In genomic region chr1:67675800-67676199, GRCh38 we compare ENCODE assay signal across 14 cellular contexts. TPM values are rescaled to one million over a fixed set of nuclear protein-coding genes. Genes with fewer than 3 reads are reported as not detected.
DNase-seq lines count a peak whose midpoint lies in the region; ATAC-seq and TF ChIP-seq lines count a peak whose summit lies in the region.
"Had no signal": no experiment of that assay in that cellular context is flagged by ENCODE, and none has a peak within 500 bp of the region (broad histone marks: within the 10 kb centered on the region; RNA-seq: fewer than 3 reads in every experiment).

No MANE protein-coding gene starts in this region.

- H3K4me3 ChIP-seq in DOHH2 (ENCODE audit: low read length) = no peak overlapping the region
- H3K4me3 ChIP-seq in adipocyte (ENCODE audit: low read length) = no peak overlapping the region
- H3K4me3 ChIP-seq: dorsolateral prefrontal cortex, heart right ventricle, prostate gland, testis had no signal

- H3K9ac ChIP-seq in adipocyte (ENCODE audit: low read length) = no peak overlapping the region

- H3K36me3 ChIP-seq in DOHH2 (ENCODE audit: control insufficient read depth, low read length) = no peaks in the 10 kb centered on the region
- no peaks in the 10 kb centered on the region for H3K36me3 ChIP-seq in adipocyte (ENCODE audit: control insufficient read depth, insufficient read depth, low read length, severe bottlenecking)
- H3K36me3 ChIP-seq: heart right ventricle, prostate gland had no signal

- peak overlapping the region; percentile 56 for H3K4me2 ChIP-seq in DOHH2 (ENCODE audit: low read length)

- H3K9me3 ChIP-seq in DOHH2 (ENCODE audit: control insufficient read depth, insufficient read depth, low read length) = no peaks in the 10 kb centered on the region
- H3K9me3 ChIP-seq in adipocyte (ENCODE audit: control insufficient read depth, low read length) = no peaks in the 10 kb centered on the region
- H3K9me3 ChIP-seq: heart right ventricle, prostate gland, testis had no signal

- ATAC-seq in GM19467 (IDR thresholded peaks at IDR 0.05; ENCODE audit: unreplicated experiment) (peak; percentile 76), HG03097 (IDR thresholded peaks at IDR 0.05; ENCODE audit: low FRiP score, unreplicated experiment) (peak; percentile 69), left colon (no peak)
- ATAC-seq: heart right ventricle had no signal

- DNase-seq in adipocyte (ENCODE audit: low read depth) (peak; percentile 50), GM10248 (ENCODE audit: extremely low spot score) (no peak), SW 1271 (lab: John Stamatoyannopoulos, UW) (no peak), left colon (no peak)
- no peak for DNase-seq in activated T-cell treated with anti-CD3 and anti-CD28 coated beads, Interleukin-2, amount 50 U/mL, for 48 hours
- DNase-seq: activated CD4-positive, alpha-beta T cell treated with anti-CD3 and anti-CD28 coated beads, Interleukin-2, amount 50 U/mL, for 4 hours; activated naive CD8-positive, alpha-beta T cell treated with anti-CD3 and anti-CD28 coated beads, Interleukin-2, amount 10 ng/mL, durations not matched to agents 7 days and 5 days; dorsolateral prefrontal cortex; heart right ventricle; testis had no signal

- H3F3A ChIP-seq in DOHH2 (ENCODE audit: control insufficient read depth, insufficient read depth) = no peaks in the 10 kb centered on the region

- no peaks in the 10 kb centered on the region for H4K20me1 ChIP-seq in DOHH2 (ENCODE audit: control insufficient read depth, insufficient read depth, low read depth, low read length)

- POLR2A ChIA-PET in GM10248 (lab: Yijun Ruan, JAX) = interaction anchor here (3.7 kb wide), 1 partner anchor 9 kb away, joined by 14 read pairs; the partner anchor contains the start of gene GADD45A

- H3K27me3 ChIP-seq in DOHH2 (ENCODE audit: control insufficient read depth, low read length) (peaks cover under 1% of the 10 kb centered on the region; the same call in 1 of the 2 replicates), adipocyte (replicated peaks; ENCODE audit: control insufficient read depth, insufficient read depth, low read length) (no peaks in the 10 kb centered on the region)
- H3K27me3 ChIP-seq: dorsolateral prefrontal cortex, heart right ventricle, testis had no signal

- peaks cover 33% of the 10 kb centered on the region for H3K4me1 ChIP-seq in DOHH2 (ENCODE audit: control insufficient read depth, low read length)
- H3K4me1 ChIP-seq in adipocyte (ENCODE audit: control insufficient read depth, insufficient read depth, low read length) = peaks cover 4% of the 10 kb centered on the region
- H3K4me1 ChIP-seq: prostate gland, testis had no signal

- no peaks in the 10 kb centered on the region for H3K9me2 ChIP-seq in DOHH2 (replicated peaks; ENCODE audit: control insufficient read depth, low read length)

- H3K79me2 ChIP-seq in DOHH2 (ENCODE audit: control insufficient read depth, low read length) = no peaks in the 10 kb centered on the region

- CTCF ChIA-PET in GM10248 (lab: Yijun Ruan, JAX) = interaction anchor here (1.1 to 4.5 kb wide), 3 partner anchors 84 to 140 kb away, joined by 4 to 12 read pairs (median 4); no protein-coding TSS in a partner anchor

- 0 out of 2 replicates have a peak overlapping the region, but pooled peaks have one; percentile 12 for H3K27ac ChIP-seq in DOHH2 (ENCODE audit: low read depth, low read length)
- H3K27ac ChIP-seq: prostate gland, testis had no signal

- intact Hi-C loops in left colon (cut with DNase I, micrococcal nuclease) = no loop called here

- no peak for TF ChIP-seq CTCF in DOHH2 (IDR thresholded peaks at IDR 0.05; ENCODE audit: low read depth, low read length, poor library complexity, severe bottlenecking)
- no peak for TF ChIP-seq CTCF in GM10248 (IDR thresholded peaks at IDR 0.05; ENCODE audit: control extremely low read depth, extremely low read depth, low read depth, missing control alignments)

RNA-seq across cellular contexts. Expression of gene GADD45A, which starts 9.2 kb away (rescaled TPM):
- 10 to 100 TPM; 43.4 to 49.7 TPM for total RNA-seq in left colon
